31 cellular contexts compared by ENCODE assay signal in genomic region chr14:76412501-76412900, GRCh38. TPM values are rescaled to one million over a fixed set of nuclear protein-coding genes. Genes with fewer than 3 reads are reported as not detected.
"Had no signal": no experiment of that assay in that cellular context is flagged by ENCODE, and none has a peak within 500 bp of the region (broad histone marks: within the 10 kb centered on the region; RNA-seq: fewer than 3 reads in every experiment).

No MANE protein-coding gene starts in this region.

- H3K9me3 Mint-ChIP-seq: naive B cell; natural killer cell treated with Interleukin-12 subunit alpha and Interleukin-12 subunit beta and Interleukin-15 and Interleukin-18, amount 100 ng/mL, for 72 hours; nephron progenitor cell; neural crest cell; stimulated activated effector memory CD8-positive, alpha-beta T cell treated with anti-CD3 and anti-CD28 coated beads, Interleukin-12 subunit alpha, Interleukin-12 subunit beta, amount 100 ng/mL, for 72 hours; stimulated activated naive CD8-positive, alpha-beta T cell treated with anti-CD3 and anti-CD28 coated beads, Interleukin-15, Interleukin-2, amounts not matched to agents 100 ng/mL and 50 ng/mL, for 24 hours had no signal

- H3K36me3 ChIP-seq: neutrophil, pancreas, prostate gland, right atrium auricular region, right lobe of liver, sigmoid colon, stomach, thoracic aorta, thyroid gland, upper lobe of left lung, vagina had no signal

- DNase-seq: naive B cell; naive thymus-derived CD8-positive, alpha-beta T cell; nephron progenitor cell; pancreas; retina; right lobe of liver; sigmoid colon; small intestine; stimulated activated CD4-positive, alpha-beta T cell treated with anti-CD3 and anti-CD28 coated beads, Interleukin-15, amount 100 ng/mL, for 24 hours; stimulated activated CD4-positive, alpha-beta T cell treated with anti-CD3 and anti-CD28 coated beads, Interleukin-2, amount 100 ng/mL, for 24 hours; stimulated activated CD4-positive, alpha-beta T cell treated with anti-CD3 and anti-CD28 coated beads, Interleukin-2, amount 100 ng/mL, for 48 hours; stimulated activated CD4-positive, alpha-beta T cell treated with anti-CD3 and anti-CD28 coated beads, Interleukin-4, amount 100 ng/mL, for 24 hours; stimulated activated naive B cell treated with anti-CD40 and anti-IgM and Interleukin-4, amounts not matched to agents 10 μg/mL and 1 μg/mL and 100 μg/mL, for 72 hours; stimulated activated naive CD4-positive, alpha-beta T cell treated with Interleukin-2 at 50 U/mL for 16 hours; stomach; thyroid gland; trophoblast cell had no signal

- H3K27me3 ChIP-seq: pancreas, right atrium auricular region, right lobe of liver, thyroid gland, upper lobe of left lung, vagina had no signal

- H3K27ac Mint-ChIP-seq: natural killer cell treated with Interleukin-12 subunit alpha and Interleukin-12 subunit beta and Interleukin-15 and Interleukin-18, amount 100 ng/mL, for 72 hours; nephron progenitor cell; stimulated activated effector memory CD8-positive, alpha-beta T cell treated with anti-CD3 and anti-CD28 coated beads, Interleukin-12 subunit alpha, Interleukin-12 subunit beta, amount 100 ng/mL, for 72 hours; stimulated activated naive B cell treated with anti-CD40 and anti-IgM and Interleukin-4, amounts not matched to agents 10 μg/mL and 1 μg/mL and 100 μg/mL, for 72 hours; stimulated activated naive CD8-positive, alpha-beta T cell treated with anti-CD3 and anti-CD28 coated beads, Interleukin-15, Interleukin-2, amounts not matched to agents 100 ng/mL and 50 ng/mL, for 24 hours had no signal

- H3K4me1 Mint-ChIP-seq: stimulated activated effector memory CD8-positive, alpha-beta T cell treated with anti-CD3 and anti-CD28 coated beads, Interleukin-12 subunit alpha, Interleukin-12 subunit beta, amount 100 ng/mL, for 72 hours had no signal

- ATAC-seq: naive thymus-derived CD8-positive, alpha-beta T cell; pancreas; stimulated activated naive B cell treated with anti-CD40 and anti-IgM and Interleukin-4, amounts not matched to agents 10 μg/mL and 1 μg/mL and 100 μg/mL, for 72 hours had no signal

- H3K4me3 ChIP-seq: pancreas, prostate gland, right atrium auricular region, right lobe of liver, sigmoid colon, stomach, thoracic aorta, thyroid gland, upper lobe of left lung, vagina had no signal

- H3K4me1 ChIP-seq: prostate gland, right atrium auricular region, right lobe of liver, sigmoid colon, stomach, upper lobe of left lung, vagina had no signal

- H3K36me3 Mint-ChIP-seq: naive B cell; naive thymus-derived CD8-positive, alpha-beta T cell; natural killer cell treated with Interleukin-12 subunit alpha and Interleukin-12 subunit beta and Interleukin-15 and Interleukin-18, amount 100 ng/mL, for 72 hours; stimulated activated effector memory CD8-positive, alpha-beta T cell treated with anti-CD3 and anti-CD28 coated beads, Interleukin-12 subunit alpha, Interleukin-12 subunit beta, amount 100 ng/mL, for 72 hours; stimulated activated naive B cell treated with anti-CD40 and anti-IgM and Interleukin-4, amounts not matched to agents 10 μg/mL and 1 μg/mL and 100 μg/mL, for 72 hours had no signal

- H3K27ac ChIP-seq: neutrophil, pancreas, prostate gland, right atrium auricular region, right lobe of liver, sigmoid colon, stomach, thoracic aorta, thyroid gland, upper lobe of left lung, vagina had no signal

- H3K9me3 ChIP-seq: neutrophil, pancreas, prostate gland, right atrium auricular region, right lobe of liver, sigmoid colon, stomach, thoracic aorta, thyroid gland, upper lobe of left lung, vagina had no signal

- H3K4me3 Mint-ChIP-seq: naive thymus-derived CD8-positive, alpha-beta T cell; natural killer cell treated with Interleukin-12 subunit alpha and Interleukin-12 subunit beta and Interleukin-15 and Interleukin-18, amount 100 ng/mL, for 72 hours; neural crest cell; stimulated activated effector memory CD8-positive, alpha-beta T cell treated with anti-CD3 and anti-CD28 coated beads, Interleukin-12 subunit alpha, Interleukin-12 subunit beta, amount 100 ng/mL, for 72 hours; stimulated activated naive B cell treated with anti-CD40 and anti-IgM and Interleukin-4, amounts not matched to agents 10 μg/mL and 1 μg/mL and 100 μg/mL, for 72 hours; stimulated activated naive CD8-positive, alpha-beta T cell treated with anti-CD3 and anti-CD28 coated beads, Interleukin-15, Interleukin-2, amounts not matched to agents 100 ng/mL and 50 ng/mL, for 24 hours had no signal

RNA-seq across cellular contexts. Expression of gene ESRRB, which starts 36.6 kb away (rescaled TPM):
- total RNA-seq: myocyte, omental fat pad, osteocyte, temporal lobe, thyroid gland had no signal
- polyA plus RNA-seq: naive thymus-derived CD8-positive, alpha-beta T cell had no signal
